ENCODE assay signal across 21 cellular contexts in the genomic region with DNA sequence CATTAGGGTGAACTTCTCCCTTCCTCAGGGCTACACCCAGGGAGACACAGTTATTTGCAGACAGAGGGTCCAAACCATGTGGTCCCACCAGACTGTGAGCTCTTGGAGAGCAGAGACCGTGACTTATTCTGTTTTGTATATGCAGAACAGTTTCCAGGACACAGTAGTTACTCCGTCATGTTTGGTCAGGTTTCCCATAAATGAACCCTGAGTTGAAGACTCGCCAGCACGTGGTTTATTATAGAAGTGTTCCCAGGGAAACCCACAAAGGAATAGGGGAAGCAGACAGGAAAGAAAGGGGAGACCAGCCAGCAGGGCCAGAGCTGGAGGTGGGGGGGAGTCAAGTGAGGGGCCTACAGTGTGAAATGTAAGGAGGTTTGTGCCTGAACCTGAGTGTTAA. TPM values are rescaled to one million over a fixed set of nuclear protein-coding genes. Genes with fewer than 3 reads are reported as not detected.
DNase-seq lines count a peak whose midpoint lies in the region; ATAC-seq and TF ChIP-seq lines count a peak whose summit lies in the region.
"Had no signal": no experiment of that assay in that cellular context is flagged by ENCODE, and none has a peak within 500 bp of the region (broad histone marks: within the 10 kb centered on the region; RNA-seq: fewer than 3 reads in every experiment).

No MANE protein-coding gene starts in this region.

- intact Hi-C loops in sigmoid colon (cut with DNase I) (no loop called here), left ventricle myocardium superior (cut with micrococcal nuclease) (no loop called here)

- H3K27me3 ChIP-seq in endodermal cell (ENCODE audit: control insufficient read depth, insufficient read depth, low read length, poor library complexity, severe bottlenecking) (peaks cover 53% of the 10 kb centered on the region), muscle layer of duodenum (ENCODE audit: low read depth, low read length) (no peaks in the 10 kb centered on the region), sigmoid colon (no peaks in the 10 kb centered on the region)
- H3K27me3 ChIP-seq: BLaER1 treated with 17β-estradiol and CSF1 and Interleukin-3, amounts not matched to agents 10 nM and 100 nM had no signal

- H3K4me3 Mint-ChIP-seq in endodermal cell, result no peak overlapping the region
- H3K4me3 Mint-ChIP-seq: H9 had no signal

- peak overlapping the region; percentile 40 for H3K27ac ChIP-seq in endodermal cell (ENCODE audit: low read depth, low read length)
- H3K27ac ChIP-seq in muscle layer of duodenum (ENCODE audit: low read length), result peak overlapping the region; percentile 6
- H3K27ac ChIP-seq in sigmoid colon, result peak overlapping the region; percentile 29 to 72 (median 54)
- H3K27ac ChIP-seq: BLaER1 treated with 17β-estradiol and CSF1 and Interleukin-3, amounts not matched to agents 10 nM and 100 nM had no signal

- H3K36me3 ChIP-seq in endodermal cell (ENCODE audit: control insufficient read depth, insufficient read depth, low read length) (no peaks in the 10 kb centered on the region), muscle layer of duodenum (ENCODE audit: control insufficient read depth in 1 of 2, insufficient read depth in 2 of 2, low read length in 2 of 2) (no peaks in the 10 kb centered on the region), sigmoid colon (no peaks in the 10 kb centered on the region)
- H3K36me3 ChIP-seq: BLaER1 treated with 17β-estradiol and CSF1 and Interleukin-3, amounts not matched to agents 10 nM and 100 nM had no signal

- H3K27me3 Mint-ChIP-seq in endodermal cell (ENCODE audit: insufficient read depth), result peaks cover 55% of the 10 kb centered on the region

- no peak overlapping the region for H3K4me3 ChIP-seq in endodermal cell (ENCODE audit: low read length)
- no peak overlapping the region for H3K4me3 ChIP-seq in muscle layer of duodenum (ENCODE audit: low read depth in 1 of 2, low read length in 2 of 2)
- H3K4me3 ChIP-seq in sigmoid colon, result no peak overlapping the region
- H3K4me3 ChIP-seq: BLaER1 treated with 17β-estradiol and CSF1 and Interleukin-3, amounts not matched to agents 10 nM and 100 nM had no signal

- ATAC-seq in HG02938 (IDR thresholded peaks at IDR 0.05; ENCODE audit: unreplicated experiment) (no peak), left ventricle myocardium superior (no peak), HG02623 (IDR thresholded peaks at IDR 0.05; ENCODE audit: unreplicated experiment) (no peak)

- TF ChIP-seq CTCF in endodermal cell (conservative IDR thresholded peaks at IDR 0.05) (no peak), sigmoid colon (IDR thresholded peaks at IDR 0.05) (no peak)

- no peak overlapping the region for H3K27ac Mint-ChIP-seq in endodermal cell
- H3K27ac Mint-ChIP-seq: H9 had no signal

- DNase-seq in M059J (ENCODE audit: low read depth), result peak; percentile 75
- DNase-seq in endodermal cell, result no peak
- DNase-seq in sigmoid colon, result peak; percentile 66
- no peak for DNase-seq in left ventricle myocardium superior
- no peak for DNase-seq in NCI-H146 (lab: John Stamatoyannopoulos, UW)
- DNase-seq: DMS79 treated with DMSO at 0.1 percent for 48 hours, H9, IMR-90, Karpas-422, MM.1S, NCI-H1105, NCI-H187, NCI-H2171, NCI-H446, NCI-H69, OCI-M1, RPMI8226 had no signal

- H3K4me1 Mint-ChIP-seq in endodermal cell, result peaks cover 6% of the 10 kb centered on the region

- no peaks in the 10 kb centered on the region for H3K9me3 Mint-ChIP-seq in endodermal cell
- H3K9me3 Mint-ChIP-seq: H9 had no signal

- H3K36me3 Mint-ChIP-seq in endodermal cell (ENCODE audit: low read depth), result no peaks in the 10 kb centered on the region

- H3K4me1 ChIP-seq in endodermal cell (ENCODE audit: control insufficient read depth, insufficient read depth, low read length) (no peaks in the 10 kb centered on the region), muscle layer of duodenum (ENCODE audit: control insufficient read depth in 1 of 2, insufficient read depth in 2 of 2, low read length in 2 of 2) (no peaks in the 10 kb centered on the region), sigmoid colon (peaks cover 0 to 22% (median 18%) of the 10 kb centered on the region in 4 donors)
- H3K4me1 ChIP-seq: BLaER1 treated with 17β-estradiol and CSF1 and Interleukin-3, amounts not matched to agents 10 nM and 100 nM had no signal

- H3K9me3 ChIP-seq in endodermal cell (ENCODE audit: control insufficient read depth, low read length), result no peaks in the 10 kb centered on the region
- no peaks in the 10 kb centered on the region for H3K9me3 ChIP-seq in muscle layer of duodenum (ENCODE audit: control insufficient read depth in 1 of 2, low read length in 2 of 2)
- no peaks in the 10 kb centered on the region for H3K9me3 ChIP-seq in sigmoid colon
- H3K9me3 ChIP-seq: BLaER1 treated with 17β-estradiol and CSF1 and Interleukin-3, amounts not matched to agents 10 nM and 100 nM had no signal

- WGBS in endodermal cell (ENCODE audit: insufficient coverage in 1 of 2, insufficient read length in 1 of 2), 2 experiments, result 88 to 90% methylated on average over 4 of the region's 4 CpGs
- 66 to 74% methylated on average over 4 of the region's 4 CpGs for WGBS in sigmoid colon, 2 donors

- no peak for TF ChIP-seq POLR2A in sigmoid colon (IDR thresholded peaks at IDR 0.05)

- no peak overlapping the region for H3K9ac ChIP-seq in endodermal cell (ENCODE audit: extremely low read depth, low read length, poor library complexity, severe bottlenecking)
- H3K9ac ChIP-seq: BLaER1 treated with 17β-estradiol and CSF1 and Interleukin-3, amounts not matched to agents 10 nM and 100 nM had no signal

- TF ChIP-seq EP300 in sigmoid colon (IDR thresholded peaks at IDR 0.05), result peak in 2 of 4 donors; percentile 22 to 31

RNA-seq across cellular contexts. Expression of gene WHRN, which starts 19.1 kb away (rescaled TPM):
- total RNA-seq in M059J (2014; rRNA removed; shearing (Covaris generic)), result 1.8 and 3.5 TPM in 2 replicates
- total RNA-seq in endodermal cell (10 to 100 TPM in 1 of 2 donors, 1 to 10 TPM in 1; 7.0 to 12.8 TPM), sigmoid colon (1 to 10 TPM; 4.6 to 7.8 (median 6.3) TPM), left ventricle myocardium superior (0.57 TPM)
- polyA plus RNA-seq in endodermal cell (2013, experiment 1 of 2), result 17.9 TPM
- polyA plus RNA-seq in endodermal cell (2013, experiment 2 of 2), result 16.1 TPM
- 1 to 10 TPM in 2 of 3 donors, under 1 TPM in 1; 0.60 to 6.4 (median 1.4) TPM for polyA plus RNA-seq in sigmoid colon

Comparison
In these comparisons a context has a peak if more than half of its experiments do, and no peak if none do; other contexts are left out.
1. DNase-seq: peak in M059J (single experiment) and sigmoid colon (single experiment); none in endodermal cell (single experiment), left ventricle myocardium superior (single experiment) and NCI-H146 (single experiment).
2. Peak in every context shown above with its lines, with median percentiles within 50 percentile points of each other: H3K27ac ChIP-seq.